ENCODE assay signal across 11 cellular contexts in genomic region chr12:27330846-27331245, GRCh38. TPM values are rescaled to one million over a fixed set of nuclear protein-coding genes. Genes with fewer than 3 reads are reported as not detected.
DNase-seq lines count a peak whose midpoint lies in the region; ATAC-seq, FAIRE-seq and TF ChIP-seq lines count a peak whose summit lies in the region.
"Had no signal": no experiment of that assay in that cellular context is flagged by ENCODE, and none has a peak within 500 bp of the region (broad histone marks: within the 10 kb centered on the region; RNA-seq: fewer than 3 reads in every experiment).

No MANE protein-coding gene starts in this region.

- peak overlapping the region; percentile 17; the same call in 1 of the 2 replicates for H3K4ac ChIP-seq in IMR-90 (ENCODE audit: low read depth, low read length)

- H2AFZ ChIP-seq in IMR-90 (replicated peaks; ENCODE audit: low read length, poor library complexity) = no peak overlapping the region

- no peak for TF ChIP-seq RAD21 in IMR-90 (IDR thresholded peaks at IDR 0.05; ENCODE audit: low read length)

- no peaks in the 10 kb centered on the region for H4K20me1 ChIP-seq in IMR-90 (ENCODE audit: insufficient read depth, low read length)

- peak overlapping the region; percentile 26; the same call in 1 of the 2 replicates for H3K27ac ChIP-seq in IMR-90 (ENCODE audit: insufficient read depth, low read length)
- H3K27ac ChIP-seq in muscle layer of duodenum (ENCODE audit: low read length) = peak overlapping the region; percentile 67
- H3K27ac ChIP-seq in right atrium auricular region = no peak overlapping the region

- no peak overlapping the region for H2AK9ac ChIP-seq in IMR-90 (replicated peaks; ENCODE audit: low read depth, low read length, poor library complexity)

- 0 out of 2 replicates have a peak overlapping the region, but pooled peaks have one; percentile 16 for H4K91ac ChIP-seq in IMR-90 (ENCODE audit: insufficient read depth, low read depth, low read length)

- intact Hi-C loops in IMR-90 (cut with micrococcal nuclease) (loop anchor here (2.0 to 5.0 kb wide), 2 partner anchors 54 to 321 kb away; no protein-coding TSS in a partner anchor), MCF 10A (cut with micrococcal nuclease) (no loop called here)

- H3K36me3 Mint-ChIP-seq in MCF 10A (ENCODE audit: insufficient read depth, unreplicated experiment) = no peaks in the 10 kb centered on the region

- no peaks in the 10 kb centered on the region for H3K27me3 Mint-ChIP-seq in MCF 10A (ENCODE audit: insufficient read depth, unreplicated experiment)

- peak overlapping the region; percentile 66; the same call in 1 of the 2 replicates for H3K4me2 ChIP-seq in IMR-90 (ENCODE audit: low read depth, low read length)

- peak overlapping the region; percentile 42; the same call in 1 of the 2 replicates for H2BK20ac ChIP-seq in IMR-90 (ENCODE audit: low read depth, low read length)

- TF ChIP-seq POLR2A in IMR-90 (IDR thresholded peaks at IDR 0.05; ENCODE audit: low read depth, low read length) = no peak

- BruUV-seq in IMR-90 (replicated peaks; lab: Mats Ljungman, UMichigan) = no TSS peak
- BruUV-seq in MCF 10A (replicated peaks; lab: Mats Ljungman, UMichigan) = no TSS peak

- no peak overlapping the region; the same call in 1 of the 2 replicates for H3K9ac ChIP-seq in IMR-90 (ENCODE audit: low read depth, low read length)

- H3K36me3 ChIP-seq in IMR-90 (ENCODE audit: control insufficient read depth, insufficient read depth, low read length) = peaks cover 5% of the 10 kb centered on the region
- peaks cover 10 to 18% of the 10 kb centered on the region in 2 donors for H3K36me3 ChIP-seq in muscle layer of duodenum (ENCODE audit: control insufficient read depth in 1 of 2, insufficient read depth in 2 of 2, low read length in 2 of 2)
- H3K36me3 ChIP-seq in right atrium auricular region = peaks cover 19% of the 10 kb centered on the region

- peak overlapping the region; percentile 75 for H3K14ac ChIP-seq in IMR-90 (replicated peaks; ENCODE audit: low read depth, low read length)

- no peak overlapping the region for H3K4me3 ChIP-seq in IMR-90 (ENCODE audit: insufficient read depth, low read depth, low read length)
- H3K4me3 ChIP-seq in muscle layer of duodenum (ENCODE audit: low read depth in 1 of 2, low read length in 2 of 2) = no peak overlapping the region
- no peak overlapping the region for H3K4me3 ChIP-seq in right atrium auricular region
- H3K4me3 ChIP-seq: pancreas, transverse colon had no signal

- peak overlapping the region; percentile 27; the same call in 1 of the 2 replicates for H3K18ac ChIP-seq in IMR-90 (ENCODE audit: low read depth, low read length)

- H3K4me1 Mint-ChIP-seq in MCF 10A (ENCODE audit: insufficient read depth, unreplicated experiment) = peaks cover 39% of the 10 kb centered on the region

- DNase-seq in ACHN = peak; percentile 24
- DNase-seq in IMR-90 = no peak
- DNase-seq in MCF 10A (ENCODE audit: unreplicated experiment) = peak; percentile 44
- no peak for DNase-seq in frontal cortex (ENCODE audit: low spot score in 2 of 2)
- DNase-seq in right atrium auricular region (ENCODE audit: low spot score) = no peak
- DNase-seq in NCI-H1417 treated with DMSO at 0.1 percent for 48 hours (lab: John Stamatoyannopoulos, UW) = no peak
- DNase-seq: pancreas, transverse colon had no signal

- no peak overlapping the region for H4K5ac ChIP-seq in IMR-90 (ENCODE audit: low read depth, low read length)

- in situ Hi-C loops in ACHN (cut with HindIII; ENCODE audit: low pct_ligation_motif_present, low pct_unique_long_range_greater_than_20kb, low sequenced_read_pairs) (no loop called here), IMR-90 (cut with MboI; ENCODE audit: low sequenced_read_pairs) (no loop called here)

- H3K4me3 Mint-ChIP-seq in MCF 10A (ENCODE audit: unreplicated experiment) = peak overlapping the region; percentile 86

- H3K79me1 ChIP-seq in IMR-90 (ENCODE audit: low read depth in 1 of 2, low read length in 2 of 2) = peaks cover 22 to 36% of the 10 kb centered on the region in 2 experiments

- FAIRE-seq in frontal cortex (lab: Jason Lieb, UNC) = no peak
- FAIRE-seq: islet of Langerhans had no signal

- no peak for TF ChIP-seq CTCF in IMR-90 (conservative IDR thresholded peaks at IDR 0.05; ENCODE audit: low read depth, low read length)
- TF ChIP-seq CTCF in MCF 10A (IDR thresholded peaks at IDR 0.05; ENCODE audit: unreplicated experiment) = no peak
- no peak for TF ChIP-seq CTCF in right atrium auricular region (IDR thresholded peaks at IDR 0.05)

- peak overlapping the region; percentile 42; the same call in 1 of the 2 replicates for H3K23ac ChIP-seq in IMR-90 (ENCODE audit: low read depth, low read length)

- peaks cover 8% of the 10 kb centered on the region for H3K9me1 ChIP-seq in IMR-90 (ENCODE audit: insufficient read depth, low read length)

- H2BK15ac ChIP-seq in IMR-90 (ENCODE audit: low read depth, low read length) = peak overlapping the region; percentile 48; the same call in 2 of the 3 replicates

- no peaks in the 10 kb centered on the region for H3K9me3 ChIP-seq in IMR-90 (ENCODE audit: control insufficient read depth, insufficient read depth, low read length)
- no peaks in the 10 kb centered on the region for H3K9me3 ChIP-seq in muscle layer of duodenum (ENCODE audit: control insufficient read depth in 1 of 2, low read length in 2 of 2)
- H3K9me3 ChIP-seq in right atrium auricular region = no peaks in the 10 kb centered on the region
- H3K9me3 ChIP-seq: pancreas, transverse colon had no signal

- peak overlapping the region; percentile 67; the same call in 1 of the 2 replicates for H2BK120ac ChIP-seq in IMR-90 (ENCODE audit: low read depth, low read length)

- CTCF ChIA-PET in IMR-90 (lab: Yijun Ruan, JAX) (interaction anchor here (0.7 to 1.6 kb wide), 4 partner anchors 10 to 52 kb away, joined by 3 to 5 read pairs (median 4); no protein-coding TSS in a partner anchor), MCF 10A (lab: Yijun Ruan, JAX) (interaction anchor here (0.7 to 3.7 kb wide), 6 partner anchors 13 to 297 kb away, joined by 3 to 15 read pairs (median 4); no protein-coding TSS in a partner anchor)

- peak; percentile 2 for ATAC-seq in IMR-90 (ENCODE audit: low read depth)
- ATAC-seq in GM21381 (IDR thresholded peaks at IDR 0.05; ENCODE audit: unreplicated experiment) = no peak

- POLR2A ChIA-PET in IMR-90 (lab: Charles Lee; ENCODE audit: unreplicated experiment) = no interaction called here
- POLR2A ChIA-PET in MCF 10A (lab: Yijun Ruan, JAX) = interaction anchor here (0.6 to 4.6 kb wide), 22 partner anchors 10 to 890 kb away, joined by 3 to 54 read pairs (median 5); partner anchors contain the start of genes MED21, STK38L and TM7SF3

- H3K4me1 ChIP-seq in IMR-90 (ENCODE audit: control insufficient read depth, insufficient read depth, low read length) (peaks cover 15% of the 10 kb centered on the region), muscle layer of duodenum (ENCODE audit: control insufficient read depth in 1 of 2, insufficient read depth in 2 of 2, low read length in 2 of 2) (peaks cover 0 to 9% of the 10 kb centered on the region in 2 donors), right atrium auricular region (peaks cover 0 to 18% of the 10 kb centered on the region in 2 donors)

- no peaks in the 10 kb centered on the region for H3K27me3 ChIP-seq in IMR-90 (ENCODE audit: control insufficient read depth, insufficient read depth, low read length)
- H3K27me3 ChIP-seq in muscle layer of duodenum (ENCODE audit: low read depth, low read length) = no peaks in the 10 kb centered on the region
- H3K27me3 ChIP-seq in right atrium auricular region = no peaks in the 10 kb centered on the region
- H3K27me3 ChIP-seq: pancreas had no signal

- WGBS in IMR-90 (ENCODE audit: extremely low coverage in 2 of 2, insufficient read length in 1 of 2), 2 experiments = no CpG with 5 or more reads among the region's 1 CpG

- H3K27ac Mint-ChIP-seq in MCF 10A (ENCODE audit: low read depth, unreplicated experiment) = peak overlapping the region; percentile 98

- no peaks in the 10 kb centered on the region for H3K9me3 Mint-ChIP-seq in MCF 10A (ENCODE audit: unreplicated experiment)

- H2AK5ac ChIP-seq in IMR-90 (ENCODE audit: low read depth, low read length) = peak overlapping the region; percentile 41

- peak overlapping the region; percentile 90 for H2BK5ac ChIP-seq in IMR-90 (ENCODE audit: low read depth, low read length, poor library complexity, severe bottlenecking)

- H4K8ac ChIP-seq in IMR-90 (ENCODE audit: low read depth in 2 of 2, low read length in 2 of 2) = peak overlapping the region; percentile 5 to 74; a peak in 3 of 4 replicates

- H3K56ac ChIP-seq in IMR-90 (ENCODE audit: extremely low read depth, insufficient read depth, low read length) = peak overlapping the region; percentile 13

- dilution Hi-C loops in IMR-90 (cut with HindIII; ENCODE audit: low sequenced_read_pairs, unreplicated experiment) = no loop called here

TF ChIP-seq in IMR-90, 13 proteins besides CTCF, POLR2A, EP300 and RAD21 (continues in another document):
- no peak for TF ChIP-seq FOS (IDR thresholded peaks at IDR 0.05; ENCODE audit: low read depth, low read length)
- TF ChIP-seq ELK1 (IDR thresholded peaks at IDR 0.05; ENCODE audit: borderline replicate concordance, low read depth, low read length) = no peak
- no peak for TF ChIP-seq MXI1 (IDR thresholded peaks at IDR 0.05; ENCODE audit: borderline replicate concordance, low read depth, low read length)
- TF ChIP-seq RCOR1 (IDR thresholded peaks at IDR 0.05; ENCODE audit: insufficient replicate concordance, low read length) = no peak
- TF ChIP-seq SMC3 (IDR thresholded peaks at IDR 0.05; ENCODE audit: low read depth, low read length) = no peak
- TF ChIP-seq MAFK (IDR thresholded peaks at IDR 0.05; ENCODE audit: low read depth, low read length) = no peak
- no peak for TF ChIP-seq CEBPB (IDR thresholded peaks at IDR 0.05; ENCODE audit: low read depth, low read length)

RNA-seq across cellular contexts. Expression of gene BMAL2, which starts 1.8 kb away (rescaled TPM):
- total RNA-seq in IMR-90 (2012; rRNA removed) (55.3 and 57.0 TPM in 2 replicates), MCF 10A (2022) (18.0 and 20.0 TPM in 2 replicates), frontal cortex (42.4 TPM), right atrium auricular region (1 to 10 TPM in 1 of 2 donors, under 1 TPM in 1; 0.56 to 1.6 TPM)
- 8.7 and 11.0 TPM in 2 replicates for polyA plus RNA-seq in IMR-90 (2012; rRNA removed)
- polyA plus RNA-seq in IMR-90 (2012; cell fraction: cytosol; rRNA removed) = 2.4 and 3.4 TPM in 2 replicates
- polyA plus RNA-seq in IMR-90 (2012; cell fraction: nucleus; rRNA removed; ENCODE audit: low replicate concordance) = 1.5 and 5.3 TPM in 2 replicates

Comparison
In these comparisons a context has a peak if more than half of its experiments do, and no peak if none do; other contexts are left out.
1. DNase-seq: peak in ACHN (single experiment) and MCF 10A (single experiment); none in IMR-90 (single experiment), frontal cortex (0 of 2), right atrium auricular region (single experiment) and NCI-H1417 treated with DMSO at 0.1 percent for 48 hours (single experiment).
2. H3K27ac ChIP-seq: peak in IMR-90 (single experiment) and muscle layer of duodenum (single experiment); none in right atrium auricular region (0 of 2).